Comparison of ENCODE assay signal across 8 cellular contexts in the genomic region with DNA sequence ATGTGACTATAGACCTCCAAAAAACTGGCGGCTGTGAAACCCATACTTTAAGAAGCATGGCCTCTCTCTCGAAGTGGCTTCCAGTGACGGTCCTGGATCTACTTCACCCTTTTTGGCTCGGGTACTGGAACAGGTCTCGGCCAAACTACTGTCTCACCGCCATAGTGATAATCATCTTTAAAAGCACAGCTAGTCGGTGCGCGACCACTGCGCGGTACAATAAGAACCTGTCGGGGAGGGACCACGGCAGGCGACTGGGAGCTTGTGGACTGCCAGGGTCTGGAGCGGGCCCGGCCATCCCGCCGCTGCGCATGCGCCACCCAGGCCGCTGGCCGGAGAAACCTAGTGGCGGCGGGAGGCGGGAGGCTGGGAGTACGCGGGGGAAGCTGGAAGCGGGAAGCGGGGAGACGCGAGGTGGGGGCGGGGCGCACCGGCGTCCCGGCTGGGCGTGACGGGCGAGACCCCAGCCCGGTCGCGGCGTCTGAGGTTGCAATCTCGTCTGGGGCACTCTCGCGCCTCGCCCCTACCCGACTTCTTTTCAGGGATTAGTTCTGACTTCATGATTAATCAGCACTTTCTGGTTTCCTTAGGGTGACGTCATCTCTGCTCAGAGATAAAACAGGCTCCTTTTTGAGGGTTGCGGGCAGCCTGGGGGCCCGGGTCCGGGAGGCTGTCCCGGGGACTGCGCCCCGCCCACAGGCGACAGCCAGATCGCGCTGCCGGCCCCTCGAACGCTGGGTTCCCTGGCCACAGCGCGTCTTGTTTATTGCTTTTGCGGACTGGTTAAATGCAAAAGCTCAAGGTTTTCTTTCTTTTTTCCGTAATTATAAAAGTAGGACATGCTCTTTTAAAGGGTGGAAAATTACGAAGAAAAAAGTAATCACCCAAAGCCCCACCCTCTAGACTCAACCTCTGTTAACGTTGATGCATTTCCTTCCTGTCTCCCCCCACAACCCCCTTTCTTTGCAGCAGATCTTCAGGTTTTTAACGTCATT.
A peak's percentile ranks its signal among the peaks of the same experiment; 100 is the strongest.
DNase-seq lines count a peak whose midpoint lies in the region; ATAC-seq and TF ChIP-seq lines count a peak whose summit lies in the region.

No MANE protein-coding gene starts in this region.

- peak overlapping the region; percentile 81 for H3K4me3 Mint-ChIP-seq in neural progenitor cell

- peaks cover 14% of the 10 kb centered on the region for H3F3A ChIP-seq in neural progenitor cell (ENCODE audit: low read depth)

- no peaks in the 10 kb centered on the region for H3K36me3 ChIP-seq in neural progenitor cell
- no peaks in the 10 kb centered on the region for H3K36me3 ChIP-seq in stomach smooth muscle (ENCODE audit: control insufficient read depth in 2 of 2, insufficient read depth in 2 of 2, low read length in 2 of 2)

- H2AFZ ChIP-seq in neural progenitor cell (replicated peaks), result peak overlapping the region; percentile 61

- H3K27ac ChIP-seq in foreskin keratinocyte, result peak overlapping the region; percentile 94
- H3K27ac ChIP-seq in neural progenitor cell, result peak overlapping the region; percentile 40
- peak overlapping the region; percentile 94 for H3K27ac ChIP-seq in stomach smooth muscle (ENCODE audit: low read length)

- no peaks in the 10 kb centered on the region for H3K79me2 ChIP-seq in neural progenitor cell (ENCODE audit: low read depth)

- peaks cover 2% of the 10 kb centered on the region for H3K9me3 Mint-ChIP-seq in neural progenitor cell

- no peaks in the 10 kb centered on the region for H3K27me3 Mint-ChIP-seq in neural progenitor cell (ENCODE audit: insufficient read depth, low read depth)

- DNase-seq in DMS79 (lab: John Stamatoyannopoulos, UW) (peak; percentile 72), KG1 (lab: John Stamatoyannopoulos, UW) (peak; percentile 10), SIG-M5 (lab: John Stamatoyannopoulos, UW) (peak; percentile 47), foreskin keratinocyte (peak; percentile 77 to 93), neural progenitor cell (ENCODE audit: low spot score) (peak; percentile 96)
- peak; percentile 66 for DNase-seq in activated gamma-delta T cell treated with anti-CD3 and anti-CD28 coated beads, Interleukin-2, amount 50 U/mL, for 16 hours (ENCODE audit: low read depth)

- no peaks in the 10 kb centered on the region for H3K36me3 Mint-ChIP-seq in neural progenitor cell

- ATAC-seq in GM21723 (IDR thresholded peaks at IDR 0.05; ENCODE audit: unreplicated experiment), result peak; percentile 91
- peak; percentile 93 for ATAC-seq in foreskin keratinocyte

- H3K9me3 ChIP-seq in neural progenitor cell (ENCODE audit: low read depth) (no peaks in the 10 kb centered on the region), stomach smooth muscle (ENCODE audit: control insufficient read depth in 2 of 2, low read length in 2 of 2) (no peaks in the 10 kb centered on the region)

- H3K27me3 ChIP-seq in foreskin keratinocyte, result no peaks in the 10 kb centered on the region
- H3K27me3 ChIP-seq in neural progenitor cell, result peaks cover 7% of the 10 kb centered on the region
- no peaks in the 10 kb centered on the region for H3K27me3 ChIP-seq in stomach smooth muscle (ENCODE audit: control insufficient read depth in 1 of 2, insufficient read depth in 2 of 2, low read length in 2 of 2)

- no peaks in the 10 kb centered on the region for H4K20me1 ChIP-seq in neural progenitor cell (ENCODE audit: low read depth)

- peak overlapping the region; percentile 0 for H3K9ac ChIP-seq in neural progenitor cell
- H3K9ac ChIP-seq in stomach smooth muscle (ENCODE audit: low read length in 2 of 2), result peak overlapping the region; percentile 86 to 87

- peak overlapping the region; percentile 68 for H3K4me2 ChIP-seq in neural progenitor cell

- H3K27ac Mint-ChIP-seq in neural progenitor cell, result peak overlapping the region; percentile 98

- peaks cover 20% of the 10 kb centered on the region for H3K4me1 Mint-ChIP-seq in neural progenitor cell

- H3K4me3 ChIP-seq in neural progenitor cell, result peak overlapping the region; percentile 42
- H3K4me3 ChIP-seq in stomach smooth muscle (ENCODE audit: low read length in 2 of 2), result peak overlapping the region; percentile 58 to 78

- peak; percentile 6 for TF ChIP-seq CTCF in foreskin keratinocyte (conservative IDR thresholded peaks at IDR 0.05)
- TF ChIP-seq CTCF in neural progenitor cell (IDR thresholded peaks at IDR 0.05), result no peak

- H3K4me1 ChIP-seq in foreskin keratinocyte (peaks cover 13% of the 10 kb centered on the region), neural progenitor cell (peaks cover 15% of the 10 kb centered on the region), stomach smooth muscle (ENCODE audit: control insufficient read depth, insufficient read depth, low read length) (peaks cover 20% of the 10 kb centered on the region)

Comparison
In these comparisons a context has a peak if more than half of its experiments do, and no peak if none do; other contexts are left out.
1. Peak in every context shown above with its lines: DNase-seq, ATAC-seq, H3K4me3 ChIP-seq and H3K27ac ChIP-seq.
2. DNase-seq: peak in every context shown above with its lines; median percentile 96 in neural progenitor cell; 85 in foreskin keratinocyte; 72 in DMS79; 66 in activated gamma-delta T cell treated with anti-CD3 and anti-CD28 coated beads, Interleukin-2, amount 50 U/mL, for 16 hours; 47 in SIG-M5; 10 in KG1.
3. H3K27ac ChIP-seq: peak in every context shown above with its lines; median percentile 94 in foreskin keratinocyte; 94 in stomach smooth muscle; 40 in neural progenitor cell.